Comparison of ENCODE assay signal across 12 cellular contexts in genomic region chr1:198018529-198018928, GRCh38.
A peak's percentile ranks its signal among the peaks of the same experiment; 100 is the strongest.
DNase-seq lines count a peak whose midpoint lies in the region; ATAC-seq and TF ChIP-seq lines count a peak whose summit lies in the region.
"Had no signal": no experiment of that assay in that cellular context is flagged by ENCODE, and none has a peak within 500 bp of the region (broad histone marks: within the 10 kb centered on the region; RNA-seq: fewer than 3 reads in every experiment).

No MANE protein-coding gene starts in this region.

- H3K14ac ChIP-seq in trophoblast cell (ENCODE audit: low read length) = no peak overlapping the region

- H3K4me1 ChIP-seq in trophoblast cell (ENCODE audit: control insufficient read depth in 1 of 2, insufficient read depth in 2 of 2, low read length in 2 of 2) = no peaks in the 10 kb centered on the region
- H3K4me1 ChIP-seq in thyroid gland = no peaks in the 10 kb centered on the region

- no peak overlapping the region for H2AK5ac ChIP-seq in trophoblast cell (ENCODE audit: low read length)

- intact Hi-C loops in thyroid gland (cut with DNase I) = no loop called here

- WGBS in trophoblast cell (ENCODE audit: extremely low coverage, insufficient coverage, insufficient read length) = no CpG with 5 or more reads among the region's 1 CpG
- 43 to 52% methylated on average over 1 of the region's 1 CpG for WGBS in thyroid gland, 2 donors

- H2AFZ ChIP-seq in trophoblast cell (ENCODE audit: insufficient read depth, low read length, poor library complexity) = no peak overlapping the region

- H3K4ac ChIP-seq in trophoblast cell (ENCODE audit: low read depth, low read length) = no peak overlapping the region

- no peak for TF ChIP-seq POLR2A in thyroid gland (IDR thresholded peaks at IDR 0.05)

- H3K27me3 ChIP-seq in MG63 = no peaks in the 10 kb centered on the region
- no peaks in the 10 kb centered on the region for H3K27me3 ChIP-seq in trophoblast cell (ENCODE audit: insufficient read depth, low read length)
- H3K27me3 ChIP-seq in thyroid gland = no peaks in the 10 kb centered on the region

- H3K27ac ChIP-seq in trophoblast cell (ENCODE audit: low read depth, low read length) = no peak overlapping the region
- H3K27ac ChIP-seq in thyroid gland = no peak overlapping the region

- no peak overlapping the region for H4K8ac ChIP-seq in trophoblast cell (ENCODE audit: low read depth, low read length)

- H3K79me1 ChIP-seq in trophoblast cell (ENCODE audit: low read length) = no peaks in the 10 kb centered on the region

- H3K36me3 ChIP-seq in MG63 (no peaks in the 10 kb centered on the region), trophoblast cell (ENCODE audit: control insufficient read depth in 1 of 2, insufficient read depth in 2 of 2, low read length in 2 of 2) (no peaks in the 10 kb centered on the region), thyroid gland (no peaks in the 10 kb centered on the region)

- H2BK12ac ChIP-seq in trophoblast cell (ENCODE audit: low read length) = no peak overlapping the region

- H3K9me3 ChIP-seq in MG63 (no peaks in the 10 kb centered on the region), trophoblast cell (ENCODE audit: insufficient read depth, low read depth, low read length) (no peaks in the 10 kb centered on the region), thyroid gland (no peaks in the 10 kb centered on the region)

- H3K23ac ChIP-seq in trophoblast cell (ENCODE audit: low read length) = no peak overlapping the region

- H2BK120ac ChIP-seq in trophoblast cell (ENCODE audit: insufficient read depth, low read length, poor library complexity) = no peak overlapping the region

- H4K91ac ChIP-seq in trophoblast cell (ENCODE audit: low read depth, low read length) = no peak overlapping the region

- ATAC-seq in HG02759 (IDR thresholded peaks at IDR 0.05; ENCODE audit: unreplicated experiment) = no peak

- peak; percentile 2 for DNase-seq in NCI-H2171 treated with DMSO at 0.1 percent for 48 hours (lab: John Stamatoyannopoulos, UW)
- DNase-seq in NCI-H2171 (lab: John Stamatoyannopoulos, UW) = no peak
- DNase-seq in MG63 = peak; percentile 85
- DNase-seq in dedifferentiated amniotic fluid mesenchymal stem cell (ENCODE audit: extremely low spot score) = peak; percentile 74
- DNase-seq in trophoblast cell = peak; percentile 91 to 95
- no peak for DNase-seq in thyroid gland
- DNase-seq in T-helper 1 cell = no peak
- DNase-seq: activated naive CD4-positive, alpha-beta T cell treated with anti-CD3 and anti-CD28 coated beads, Interleukin-2, amount 10 ng/mL, durations not matched to agents 7 days and 5 days; mesendoderm; NK-92 treated with Interleukin-12 subunit alpha and Interleukin-12 subunit beta, amount 100 ng/mL, for 24 hours; stimulated activated naive CD4-positive, alpha-beta T cell had no signal

- no peak overlapping the region for H3K18ac ChIP-seq in trophoblast cell (ENCODE audit: low read length)

- H3K79me2 ChIP-seq in trophoblast cell (ENCODE audit: control insufficient read depth, insufficient read depth, low read length, poor library complexity) = no peaks in the 10 kb centered on the region

- no peak overlapping the region for H3K9ac ChIP-seq in trophoblast cell (ENCODE audit: low read length)

- no peak for TF ChIP-seq CTCF in thyroid gland (IDR thresholded peaks at IDR 0.05)

- no peak overlapping the region for H2BK5ac ChIP-seq in trophoblast cell (ENCODE audit: low read depth, low read length, poor library complexity)

- H3K4me2 ChIP-seq in trophoblast cell (ENCODE audit: low read length) = no peak overlapping the region

- H3K4me3 ChIP-seq in MG63 (no peak overlapping the region), trophoblast cell (ENCODE audit: low read depth, low read length) (no peak overlapping the region), thyroid gland (replicated peaks in 1 of 3) (no peak overlapping the region)

- H4K12ac ChIP-seq in trophoblast cell (ENCODE audit: low read depth, low read length) = no peak overlapping the region

Comparison
In these comparisons a context has a peak if more than half of its experiments do, and no peak if none do; other contexts are left out.
1. DNase-seq: peak in NCI-H2171 treated with DMSO at 0.1 percent for 48 hours (single experiment), MG63 (single experiment), dedifferentiated amniotic fluid mesenchymal stem cell (single experiment) and trophoblast cell (2 of 2); none in NCI-H2171 (single experiment), thyroid gland (0 of 2) and T-helper 1 cell (0 of 5).